In the genomic region with DNA sequence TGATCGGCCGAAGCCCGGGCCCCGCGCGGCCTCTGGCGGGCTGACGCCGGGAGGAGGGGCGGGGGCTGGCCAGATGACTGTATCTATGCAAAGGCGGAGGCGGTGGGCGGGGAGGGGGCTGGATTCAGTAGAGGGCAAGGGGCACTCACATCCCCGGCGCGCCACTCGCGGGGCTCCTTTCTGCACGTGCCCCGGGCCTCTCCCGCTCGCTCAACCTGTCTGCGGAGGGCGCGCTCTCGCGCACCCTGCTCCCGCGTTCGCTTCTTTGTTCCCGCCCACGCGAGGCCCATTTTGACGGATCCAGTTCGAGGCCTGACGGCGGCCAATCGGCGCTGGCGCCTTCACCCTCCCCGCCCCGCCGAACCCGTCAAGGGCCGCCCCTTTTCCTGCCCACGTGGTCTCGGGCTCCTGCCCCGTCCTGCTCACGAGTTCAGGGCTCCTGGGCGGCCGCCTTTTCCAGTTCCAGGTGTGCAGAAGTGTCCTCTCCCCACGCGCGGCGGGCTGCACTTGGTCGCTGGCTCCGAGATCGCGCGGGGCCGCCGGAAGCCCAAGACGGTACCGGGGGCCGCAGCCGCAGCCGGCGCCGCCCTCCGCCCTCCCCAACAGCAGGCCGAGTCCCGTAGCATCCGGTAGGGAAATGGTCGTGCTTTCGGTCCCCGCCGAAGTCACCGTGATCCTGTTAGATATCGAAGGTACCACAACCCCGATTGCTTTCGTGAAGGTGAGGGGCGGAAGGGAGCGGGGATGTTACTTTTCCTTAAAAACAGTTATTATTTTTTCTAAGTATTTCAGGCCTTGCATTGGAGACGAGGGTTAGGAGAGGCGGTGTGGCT, we compare ENCODE assay signal across 1 cellular context.
TF ChIP-seq lines count a peak whose summit lies in the region.

Gene ENOPH1, plus strand, starts transcription at position 398 of the 833 bp plus-strand sequence. Its CDS starts 240 bp downstream, at position 638.
Gene HNRNPDL, minus strand, starts transcription at position 270 of the 833 bp plus-strand sequence. CDS start 772 bp downstream, outside the sequence.

TF ChIP-seq in HepG2, 621 proteins besides CTCF, POLR2A, EP300 and RAD21 (continued from another document and continues in another):
- TF ChIP-seq ZNF704 (CRISPR knock-in tag; IDR thresholded peaks at IDR 0.05; ENCODE audit: borderline replicate concordance) (peak; percentile 87; the same call in 1 of the 2 replicates), PHF8 (CRISPR knock-in tag; IDR thresholded peaks at IDR 0.05) (peak; percentile 91), RFXANK (CRISPR knock-in tag; IDR thresholded peaks at IDR 0.05) (no peak), ZNF503 (CRISPR knock-in tag; IDR thresholded peaks at IDR 0.05) (peak; percentile 82; the same call in 1 of the 2 replicates), ZNF883 (CRISPR knock-in tag; IDR thresholded peaks at IDR 0.05; ENCODE audit: not compliant biosample characterization) (peak; percentile 96), CHD2 (IDR thresholded peaks at IDR 0.05; ENCODE audit: low read depth, low read length) (peak; percentile 88), THAP7 (CRISPR knock-in tag; IDR thresholded peaks at IDR 0.05) (peak; percentile 91), ARNT2 (CRISPR knock-in tag; IDR thresholded peaks at IDR 0.05; ENCODE audit: low read depth) (peak; percentile 97), ZNF441 (CRISPR knock-in tag; IDR thresholded peaks at IDR 0.05; ENCODE audit: borderline replicate concordance) (peak; percentile 74; the same call in 1 of the 2 replicates), ZBTB21 (CRISPR knock-in tag; IDR thresholded peaks at IDR 0.05) (no peak), NFIB (CRISPR knock-in tag; IDR thresholded peaks at IDR 0.05; ENCODE audit: borderline replicate concordance) (no peak), NFE2L1 (CRISPR knock-in tag; IDR thresholded peaks at IDR 0.05; ENCODE audit: borderline replicate concordance) (no peak), HOXD1 (CRISPR knock-in tag; IDR thresholded peaks at IDR 0.05) (peak; percentile 85; the same call in 1 of the 2 replicates), FOXK1 (CRISPR knock-in tag; IDR thresholded peaks at IDR 0.05; ENCODE audit: borderline replicate concordance, low read depth) (peak; percentile 73; the same call in 1 of the 2 replicates), ZNF879 (CRISPR knock-in tag; IDR thresholded peaks at IDR 0.05) (peak; percentile 78; the same call in 1 of the 2 replicates), SAFB2 (CRISPR knock-in tag; IDR thresholded peaks at IDR 0.05; ENCODE audit: borderline replicate concordance, low read depth) (no peak), AKAP8 (CRISPR knock-in tag; IDR thresholded peaks at IDR 0.05) (peak; percentile 25; the same call in 1 of the 2 replicates), ZSCAN31 (CRISPR knock-in tag; IDR thresholded peaks at IDR 0.05; ENCODE audit: low read depth) (peak; percentile 53; the same call in 1 of the 2 replicates), ARID5B (CRISPR knock-in tag; IDR thresholded peaks at IDR 0.05) (no peak; the same call in 1 of the 2 replicates), ZNF234 (CRISPR knock-in tag; conservative IDR thresholded peaks at IDR 0.05) (no peak; the same call in 1 of the 2 replicates), ZNF766 (CRISPR knock-in tag; IDR thresholded peaks at IDR 0.05; ENCODE audit: borderline replicate concordance) (peak; percentile 93), KAT2B (IDR thresholded peaks at IDR 0.05; ENCODE audit: borderline replicate concordance, low read depth, low read length) (no peak), KAT7 (CRISPR knock-in tag; IDR thresholded peaks at IDR 0.05; ENCODE audit: borderline replicate concordance) (peak; percentile 24), U2AF2 (IDR thresholded peaks at IDR 0.05; ENCODE audit: low read depth, low read length) (no peak), ZNF383 (CRISPR knock-in tag; IDR thresholded peaks at IDR 0.05; ENCODE audit: borderline replicate concordance) (0 out of 2 replicates have a peak, but pooled peaks have one; percentile 29), MTF2 (CRISPR knock-in tag; IDR thresholded peaks at IDR 0.05; ENCODE audit: borderline replicate concordance) (no peak), ZNF746 (CRISPR knock-in tag; IDR thresholded peaks at IDR 0.05) (no peak), GATAD2A (CRISPR knock-in tag; IDR thresholded peaks at IDR 0.05) (0 out of 2 replicates have a peak, but pooled peaks have one; percentile 47), HNF1A (IDR thresholded peaks at IDR 0.05; ENCODE audit: low read depth) (no peak), HNF1A (CRISPR knock-in tag; IDR thresholded peaks at IDR 0.05; ENCODE audit: borderline replicate concordance) (peak; percentile 84), TEAD3 (CRISPR knock-in tag; optimal IDR thresholded peaks at IDR 0.05; ENCODE audit: borderline replicate concordance) (no peak)
- TF ChIP-seq, protein P1, sequence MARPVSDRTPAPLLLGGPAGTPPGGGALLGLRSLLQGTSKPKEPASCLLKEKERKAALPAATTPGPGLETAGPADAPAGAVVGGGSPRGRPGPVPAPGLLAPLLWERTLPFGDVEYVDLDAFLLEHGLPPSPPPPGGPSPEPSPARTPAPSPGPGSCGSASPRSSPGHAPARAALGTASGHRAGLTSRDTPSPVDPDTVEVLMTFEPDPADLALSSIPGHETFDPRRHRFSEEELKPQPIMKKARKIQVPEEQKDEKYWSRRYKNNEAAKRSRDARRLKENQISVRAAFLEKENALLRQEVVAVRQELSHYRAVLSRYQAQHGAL (CRISPR knock-in tag; IDR thresholded peaks at IDR 0.05; ENCODE audit: not compliant biosample characterization): peak; percentile 78
- TF ChIP-seq, protein P2, sequence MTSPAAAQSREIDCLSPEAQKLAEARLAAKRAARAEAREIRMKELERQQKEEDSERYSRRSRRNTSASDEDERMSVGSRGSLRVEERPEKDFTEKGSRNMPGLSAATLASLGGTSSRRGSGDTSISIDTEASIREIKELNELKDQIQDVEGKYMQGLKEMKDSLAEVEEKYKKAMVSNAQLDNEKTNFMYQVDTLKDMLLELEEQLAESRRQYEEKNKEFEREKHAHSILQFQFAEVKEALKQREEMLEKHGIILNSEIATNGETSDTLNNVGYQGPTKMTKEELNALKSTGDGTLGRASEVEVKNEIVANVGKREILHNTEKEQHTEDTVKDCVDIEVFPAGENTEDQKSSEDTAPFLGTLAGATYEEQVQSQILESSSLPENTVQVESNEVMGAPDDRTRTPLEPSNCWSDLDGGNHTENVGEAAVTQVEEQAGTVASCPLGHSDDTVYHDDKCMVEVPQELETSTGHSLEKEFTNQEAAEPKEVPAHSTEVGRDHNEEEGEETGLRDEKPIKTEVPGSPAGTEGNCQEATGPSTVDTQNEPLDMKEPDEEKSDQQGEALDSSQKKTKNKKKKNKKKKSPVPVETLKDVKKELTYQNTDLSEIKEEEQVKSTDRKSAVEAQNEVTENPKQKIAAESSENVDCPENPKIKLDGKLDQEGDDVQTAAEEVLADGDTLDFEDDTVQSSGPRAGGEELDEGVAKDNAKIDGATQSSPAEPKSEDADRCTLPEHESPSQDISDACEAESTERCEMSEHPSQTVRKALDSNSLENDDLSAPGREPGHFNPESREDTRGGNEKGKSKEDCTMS (CRISPR knock-in tag; conservative IDR thresholded peaks at IDR 0.05): no peak
- TF ChIP-seq, protein P3, sequence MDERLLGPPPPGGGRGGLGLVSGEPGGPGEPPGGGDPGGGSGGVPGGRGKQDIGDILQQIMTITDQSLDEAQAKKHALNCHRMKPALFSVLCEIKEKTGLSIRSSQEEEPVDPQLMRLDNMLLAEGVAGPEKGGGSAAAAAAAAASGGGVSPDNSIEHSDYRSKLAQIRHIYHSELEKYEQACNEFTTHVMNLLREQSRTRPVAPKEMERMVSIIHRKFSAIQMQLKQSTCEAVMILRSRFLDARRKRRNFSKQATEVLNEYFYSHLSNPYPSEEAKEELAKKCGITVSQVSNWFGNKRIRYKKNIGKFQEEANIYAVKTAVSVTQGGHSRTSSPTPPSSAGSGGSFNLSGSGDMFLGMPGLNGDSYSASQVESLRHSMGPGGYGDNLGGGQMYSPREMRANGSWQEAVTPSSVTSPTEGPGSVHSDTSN (CRISPR knock-in tag; IDR thresholded peaks at IDR 0.05): no peak
- TF ChIP-seq, protein P4, sequence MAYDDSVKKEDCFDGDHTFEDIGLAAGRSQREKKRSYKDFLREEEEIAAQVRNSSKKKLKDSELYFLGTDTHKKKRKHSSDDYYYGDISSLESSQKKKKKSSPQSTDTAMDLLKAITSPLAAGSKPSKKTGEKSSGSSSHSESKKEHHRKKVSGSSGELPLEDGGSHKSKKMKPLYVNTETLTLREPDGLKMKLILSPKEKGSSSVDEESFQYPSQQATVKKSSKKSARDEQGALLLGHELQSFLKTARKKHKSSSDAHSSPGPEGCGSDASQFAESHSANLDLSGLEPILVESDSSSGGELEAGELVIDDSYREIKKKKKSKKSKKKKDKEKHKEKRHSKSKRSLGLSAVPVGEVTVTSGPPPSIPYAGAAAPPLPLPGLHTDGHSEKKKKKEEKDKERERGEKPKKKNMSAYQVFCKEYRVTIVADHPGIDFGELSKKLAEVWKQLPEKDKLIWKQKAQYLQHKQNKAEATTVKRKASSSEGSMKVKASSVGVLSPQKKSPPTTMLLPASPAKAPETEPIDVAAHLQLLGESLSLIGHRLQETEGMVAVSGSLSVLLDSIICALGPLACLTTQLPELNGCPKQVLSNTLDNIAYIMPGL (CRISPR knock-in tag; IDR thresholded peaks at IDR 0.05; ENCODE audit: borderline replicate concordance in 1 of 2, low read depth in 1 of 2): peak; percentile 47 to 52; a peak in 1 of 4 replicates
